1 cellular context compared by ENCODE assay signal in the genomic region with DNA sequence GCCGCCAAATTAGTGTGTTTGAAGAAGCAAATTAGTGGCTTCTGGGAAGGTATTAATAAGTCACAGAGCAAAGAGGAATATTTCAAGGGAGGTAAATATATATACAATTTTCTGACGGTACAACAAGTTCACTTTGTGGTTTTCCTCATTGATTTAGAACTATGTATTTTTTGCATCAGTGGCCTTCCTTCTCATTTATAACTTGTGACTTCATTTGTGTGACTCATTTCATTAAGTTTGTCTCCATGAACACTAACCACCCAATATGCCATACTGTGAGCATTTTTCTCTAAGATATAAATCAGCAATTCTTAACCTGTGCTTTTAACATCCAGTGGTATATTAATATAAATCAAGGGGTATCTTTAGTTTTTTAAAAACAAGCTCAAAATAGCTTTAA.
A peak's percentile ranks its signal among the peaks of the same experiment; 100 is the strongest.
TF ChIP-seq lines count a peak whose summit lies in the region.

No MANE protein-coding gene starts in this region.

TF ChIP-seq in GM12878, 131 proteins besides CTCF, POLR2A, EP300 and RAD21 (continued from another document):
- peak in 1 of 2 experiments; percentile 26; a peak in 2 of 4 replicates for TF ChIP-seq IKZF2 (IDR thresholded peaks at IDR 0.05)
- no peak for TF ChIP-seq BRCA1 (IDR thresholded peaks at IDR 0.05; ENCODE audit: low read depth, low read length)
- TF ChIP-seq, protein P1, sequence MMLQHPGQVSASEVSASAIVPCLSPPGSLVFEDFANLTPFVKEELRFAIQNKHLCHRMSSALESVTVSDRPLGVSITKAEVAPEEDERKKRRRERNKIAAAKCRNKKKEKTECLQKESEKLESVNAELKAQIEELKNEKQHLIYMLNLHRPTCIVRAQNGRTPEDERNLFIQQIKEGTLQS (IDR thresholded peaks at IDR 0.05; ENCODE audit: borderline replicate concordance, extremely low read depth, low read depth, low read length): no peak
- no peak for TF ChIP-seq YBX1 (IDR thresholded peaks at IDR 0.05)
- peak; percentile 50; the same call in 1 of the 2 replicates for TF ChIP-seq ATF7 (IDR thresholded peaks at IDR 0.05; ENCODE audit: low read depth)
TF ChIP-seq in GM12878: peak in this region for 6.
